15 cellular contexts compared by ENCODE assay signal in the genomic region with DNA sequence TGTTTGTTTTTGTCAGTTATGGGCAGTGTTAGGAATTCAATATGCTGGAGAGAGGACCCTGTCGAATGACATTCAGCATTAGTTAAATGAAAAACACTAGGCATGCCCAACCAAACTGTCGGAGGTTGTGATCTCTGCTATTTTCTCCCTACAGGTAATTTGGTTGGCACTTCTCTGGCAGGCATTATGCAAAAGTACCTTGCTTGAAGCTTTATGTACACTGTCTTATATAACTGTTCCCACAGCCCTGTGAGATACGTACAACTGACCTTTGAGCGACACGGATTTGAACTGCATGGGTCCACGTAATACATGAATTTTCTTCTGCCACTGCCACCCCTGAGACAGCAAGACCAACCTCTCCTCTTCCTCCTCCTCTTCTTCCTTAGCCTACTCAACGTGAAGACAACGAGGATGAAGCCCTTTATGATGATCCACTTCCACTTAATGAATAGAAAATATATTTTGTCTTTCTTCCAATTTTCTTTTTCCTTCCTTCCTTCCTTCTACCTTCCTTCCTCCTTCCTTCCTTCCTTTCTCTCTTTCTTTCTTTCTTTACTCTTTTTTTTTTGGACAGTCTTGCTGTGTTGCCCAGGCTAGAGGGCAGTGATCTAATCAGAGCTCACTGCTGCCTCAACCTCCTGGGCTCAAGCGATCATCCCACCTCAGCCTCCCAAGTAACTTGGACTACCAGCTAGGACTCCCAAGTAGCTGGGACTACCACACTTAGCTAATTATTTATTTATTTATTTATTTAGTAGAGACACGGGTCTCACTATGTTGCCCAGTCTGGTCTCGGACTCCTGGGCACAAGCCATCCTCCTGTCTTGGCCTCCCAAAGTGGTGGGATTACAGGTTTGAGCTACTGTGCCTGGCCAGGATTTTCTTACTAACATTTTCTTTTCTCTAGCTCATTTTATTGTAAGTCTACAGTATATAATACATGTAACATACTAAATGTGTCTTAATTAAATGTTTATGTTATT.
DNase-seq lines count a peak whose midpoint lies in the region; ATAC-seq, FAIRE-seq and TF ChIP-seq lines count a peak whose summit lies in the region.
"Had no signal": no experiment of that assay in that cellular context is flagged by ENCODE, and none has a peak within 500 bp of the region (broad histone marks: within the 10 kb centered on the region; RNA-seq: fewer than 3 reads in every experiment).

No MANE protein-coding gene starts in this region.

- no peak for TF ChIP-seq CTCF in endothelial cell of umbilical vein (IDR thresholded peaks at IDR 0.05; ENCODE audit: extremely low read depth in 1 of 2, insufficient read depth in 1 of 2, low read depth in 1 of 2, low read length in 2 of 2)
- no peak for TF ChIP-seq CTCF in parathyroid adenoma (IDR thresholded peaks at IDR 0.05)
- no peak for TF ChIP-seq CTCF in vagina (IDR thresholded peaks at IDR 0.05)

- no peak overlapping the region for H3K4me2 ChIP-seq in endothelial cell of umbilical vein (ENCODE audit: insufficient read depth, low read length)
- H3K4me2 ChIP-seq in parathyroid adenoma (ENCODE audit: low read length): no peak overlapping the region

- no TSS peak for BruUV-seq in endothelial cell of umbilical vein (replicated peaks; lab: Mats Ljungman, UMichigan)

- DNase-seq in right cardiac atrium: no peak
- no peak for DNase-seq in Right ventricle myocardium inferior (ENCODE audit: missing footprints)
- DNase-seq in endothelial cell of umbilical vein (ENCODE audit: low read depth, low spot score): no peak
- no peak for DNase-seq in vagina (ENCODE audit: extremely low spot score in 2 of 2)
- no peak for DNase-seq in activated CD4-positive, alpha-beta T cell treated with anti-CD3 and anti-CD28 coated beads, Interleukin-2, amount 50 U/mL, for 1 hour
- DNase-seq in RCC 7860 (ENCODE audit: low spot score): no peak
- DNase-seq: DMS 273 treated with DMSO at 0.1 percent for 48 hours, endodermal cell, glutamatergic neuron, NCI-H1048, NCI-H446, RPMI8226 had no signal

- H3K9me3 ChIP-seq in right cardiac atrium (ENCODE audit: control insufficient read depth, low read length): no peaks in the 10 kb centered on the region
- H3K9me3 ChIP-seq in endothelial cell of umbilical vein (replicated peaks; ENCODE audit: control insufficient read depth, insufficient read depth, low read length): no peaks in the 10 kb centered on the region
- no peaks in the 10 kb centered on the region for H3K9me3 ChIP-seq in parathyroid adenoma (ENCODE audit: control insufficient read depth, low read length)
- no peaks in the 10 kb centered on the region for H3K9me3 ChIP-seq in vagina

- H3K9ac ChIP-seq in endothelial cell of umbilical vein (replicated peaks; ENCODE audit: extremely low read depth, insufficient read depth, low read length): no peak overlapping the region
- H3K9ac ChIP-seq in parathyroid adenoma: no peak overlapping the region

- ATAC-seq in right cardiac atrium: no peak
- ATAC-seq in Right ventricle myocardium inferior: no peak
- ATAC-seq in GM18867 (IDR thresholded peaks at IDR 0.05; ENCODE audit: unreplicated experiment): no peak

- peaks cover 24% of the 10 kb centered on the region for H3K4me1 ChIP-seq in right cardiac atrium (ENCODE audit: control insufficient read depth, insufficient read depth, low read length)
- H3K4me1 ChIP-seq in endothelial cell of umbilical vein (ENCODE audit: control insufficient read depth, extremely low read depth, insufficient read depth, low read length): peaks cover 50% of the 10 kb centered on the region
- H3K4me1 ChIP-seq in parathyroid adenoma: peaks cover 5% of the 10 kb centered on the region
- H3K4me1 ChIP-seq in vagina: peaks cover 55% of the 10 kb centered on the region

- H3K4me3 ChIP-seq in right cardiac atrium (ENCODE audit: low read length) (no peak overlapping the region), endothelial cell of umbilical vein (replicated peaks in 1 of 3; ENCODE audit: insufficient read depth in 1 of 3, low read depth in 1 of 3, low read length in 3 of 3) (no peak overlapping the region), parathyroid adenoma (ENCODE audit: low read depth, low read length) (no peak overlapping the region), vagina (no peak overlapping the region)

- POLR2A ChIA-PET in endothelial cell of umbilical vein (lab: Charles Lee): no interaction called here

- dilution Hi-C loops in endothelial cell of umbilical vein (cut with MboI; ENCODE audit: extremely low pct_ligation_motif_present, low sequenced_read_pairs): no loop called here

- TF ChIP-seq POLR2A in endothelial cell of umbilical vein (IDR thresholded peaks at IDR 0.05; ENCODE audit: low read depth, low read length) (no peak), vagina (IDR thresholded peaks at IDR 0.05) (no peak)

- no peaks in the 10 kb centered on the region for H3K27me3 ChIP-seq in right cardiac atrium (ENCODE audit: control insufficient read depth, insufficient read depth)
- no peaks in the 10 kb centered on the region for H3K27me3 ChIP-seq in endothelial cell of umbilical vein (ENCODE audit: control insufficient read depth in 2 of 2, insufficient read depth in 2 of 2, low read length in 2 of 2)
- H3K27me3 ChIP-seq in parathyroid adenoma (ENCODE audit: control insufficient read depth, insufficient read depth, low read length): no peaks in the 10 kb centered on the region
- no peaks in the 10 kb centered on the region for H3K27me3 ChIP-seq in vagina

- CTCF ChIA-PET in endothelial cell of umbilical vein (lab: Charles Lee): interaction anchor here (2.1 kb wide), 1 partner anchor 19 kb away, joined by 7 read pairs; no protein-coding TSS in a partner anchor

- H3K36me3 ChIP-seq in endothelial cell of umbilical vein (ENCODE audit: control insufficient read depth in 2 of 2, extremely low read depth in 1 of 2, insufficient read depth in 2 of 2, low read length in 2 of 2) (no peaks in the 10 kb centered on the region), parathyroid adenoma (ENCODE audit: control insufficient read depth, insufficient read depth, low read length) (no peaks in the 10 kb centered on the region), vagina (no peaks in the 10 kb centered on the region)

- H4K20me1 ChIP-seq in endothelial cell of umbilical vein (replicated peaks; ENCODE audit: control insufficient read depth, extremely low read depth, insufficient read depth, low read length): no peaks in the 10 kb centered on the region

- FAIRE-seq in endothelial cell of umbilical vein (lab: Jason Lieb, UNC): no peak
- FAIRE-seq in RCC 7860 (lab: Jason Lieb, UNC): no peak
- FAIRE-seq: urothelium cell line had no signal

- intact Hi-C loops in right cardiac atrium (cut with DNase I): no loop called here
- intact Hi-C loops in Right ventricle myocardium inferior (cut with DNase I): loop anchor here (5.0 kb wide), 1 partner anchor 77 kb away; a partner anchor contains a TSS
- intact Hi-C loops in endothelial cell of umbilical vein (cut with micrococcal nuclease): loop anchor here (2.0 to 5.0 kb wide), 4 partner anchors 25 to 328 kb away; no protein-coding TSS in a partner anchor
- intact Hi-C loops in vagina (cut with DNase I): loop anchor here (2.0 kb wide), 1 partner anchor 77 kb away; a partner anchor contains a TSS

- H3K79me2 ChIP-seq in endothelial cell of umbilical vein (ENCODE audit: control insufficient read depth, insufficient read depth, low read length): no peaks in the 10 kb centered on the region
- H3K79me2 ChIP-seq in parathyroid adenoma: no peaks in the 10 kb centered on the region

- H3K9me1 ChIP-seq in endothelial cell of umbilical vein (replicated peaks; ENCODE audit: control insufficient read depth, extremely low read depth, insufficient read depth, low read length): no peaks in the 10 kb centered on the region

- H2AFZ ChIP-seq in endothelial cell of umbilical vein (ENCODE audit: low read depth, low read length) (no peak overlapping the region), parathyroid adenoma (no peak overlapping the region)

- 92% methylated on average over 11 of the region's 11 CpGs for WGBS in right cardiac atrium

- H3K27ac ChIP-seq in right cardiac atrium (ENCODE audit: low read length) (peak overlapping the region; percentile 99), endothelial cell of umbilical vein (ENCODE audit: insufficient read depth, low read depth, low read length) (peak overlapping the region; percentile 21), parathyroid adenoma (peak overlapping the region; percentile 85), vagina (peak overlapping the region; percentile 93)

TF ChIP-seq in endothelial cell of umbilical vein, 7 proteins besides CTCF, POLR2A, EP300 and RAD21:
- no peak for TF ChIP-seq MYC (IDR thresholded peaks at IDR 0.05; ENCODE audit: low read depth, low read length)
- TF ChIP-seq, protein P1, sequence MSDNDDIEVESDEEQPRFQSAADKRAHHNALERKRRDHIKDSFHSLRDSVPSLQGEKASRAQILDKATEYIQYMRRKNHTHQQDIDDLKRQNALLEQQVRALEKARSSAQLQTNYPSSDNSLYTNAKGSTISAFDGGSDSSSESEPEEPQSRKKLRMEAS (IDR thresholded peaks at IDR 0.05; ENCODE audit: insufficient read depth, insufficient read length): no peak
- TF ChIP-seq FOS (IDR thresholded peaks at IDR 0.05; ENCODE audit: borderline replicate concordance, insufficient read depth, low read length): no peak
- TF ChIP-seq POLR2AphosphoS5 (IDR thresholded peaks at IDR 0.05; ENCODE audit: insufficient read depth, low read depth, low read length): no peak
- no peak for TF ChIP-seq EZH2 (IDR thresholded peaks at IDR 0.05; ENCODE audit: borderline replicate concordance, low read depth, low read length, severe bottlenecking)
- TF ChIP-seq GATA2 (IDR thresholded peaks at IDR 0.05; ENCODE audit: insufficient read depth, insufficient read length, low read depth, low read length): no peak
- no peak for TF ChIP-seq JUN (IDR thresholded peaks at IDR 0.05; ENCODE audit: borderline replicate concordance, insufficient read depth, insufficient read length, low read depth)

Comparison
In these comparisons a context has a peak if more than half of its experiments do, and no peak if none do; other contexts are left out.
1. intact Hi-C loops: an anchor here in Right ventricle myocardium inferior (5.0 kb wide), endothelial cell of umbilical vein (2.0 to 5.0 kb wide) and vagina (2.0 kb wide); none called in right cardiac atrium.
2. H3K27ac ChIP-seq: peak in every context shown above with its lines; median percentile 99 in right cardiac atrium; 93 in vagina; 85 in parathyroid adenoma; 21 in endothelial cell of umbilical vein.